ENCODE assay signal across 19 cellular contexts in genomic region chr14:51244591-51244990, GRCh38.
"Had no signal": no experiment of that assay in that cellular context is flagged by ENCODE, and none has a peak within 500 bp of the region (broad histone marks: within the 10 kb centered on the region; RNA-seq: fewer than 3 reads in every experiment).

No MANE protein-coding gene starts in this region.

- H3K4me3 Mint-ChIP-seq: activated CD4-positive, alpha-beta T cell treated with anti-CD3 and anti-CD28 coated beads for 36 hours; activated naive CD8-positive, alpha-beta T cell treated with anti-CD3 and anti-CD28 coated beads, Interleukin-2, amount 50 U/mL, for 24 hours; neural progenitor cell; stimulated activated memory B cell treated with anti-CD40 and anti-IgM and Interleukin-4, amounts not matched to agents 10 μg/mL and 1 μg/mL and 100 μg/mL, for 72 hours had no signal

- H3K27me3 Mint-ChIP-seq: activated CD4-positive, alpha-beta T cell treated with anti-CD3 and anti-CD28 coated beads for 36 hours; activated naive CD8-positive, alpha-beta T cell treated with anti-CD3 and anti-CD28 coated beads, Interleukin-2, amount 50 U/mL, for 24 hours; naive B cell; stimulated activated memory B cell treated with anti-CD40 and anti-IgM and Interleukin-4, amounts not matched to agents 10 μg/mL and 1 μg/mL and 100 μg/mL, for 72 hours had no signal

- H3K9me3 Mint-ChIP-seq: activated naive CD8-positive, alpha-beta T cell treated with anti-CD3 and anti-CD28 coated beads, Interleukin-2, amount 50 U/mL, for 24 hours; naive B cell; neural progenitor cell; stimulated activated memory B cell treated with anti-CD40 and anti-IgM and Interleukin-4, amounts not matched to agents 10 μg/mL and 1 μg/mL and 100 μg/mL, for 72 hours; WTC11 had no signal

- ATAC-seq: activated CD4-positive, alpha-beta T cell treated with anti-CD3 and anti-CD28 coated beads for 36 hours; activated naive CD8-positive, alpha-beta T cell treated with anti-CD3 and anti-CD28 coated beads, Interleukin-2, amount 50 U/mL, for 24 hours; body of pancreas; heart right ventricle; lower lobe of right lung; stimulated activated memory B cell treated with anti-CD40 and anti-IgM and Interleukin-4, amounts not matched to agents 10 μg/mL and 1 μg/mL and 100 μg/mL, for 72 hours; WTC11 had no signal

- DNase-seq: activated CD4-positive, alpha-beta T cell treated with anti-CD3 and anti-CD28 coated beads for 36 hours; activated CD4-positive, alpha-beta T cell treated with anti-CD3 and anti-CD28 coated beads, Interleukin-2, amount 50 U/mL, for 4 hours; activated gamma-delta T cell; activated naive CD4-positive, alpha-beta T cell treated with anti-CD3 and anti-CD28 coated beads, Interleukin-2, amount 50 U/mL, for 16 hours; activated naive CD8-positive, alpha-beta T cell treated with anti-CD3 and anti-CD28 coated beads, Interleukin-2, amount 50 U/mL, for 24 hours; body of pancreas; cortex of kidney; foreskin fibroblast; heart right ventricle; kidney; lower lobe of right lung; naive B cell; sigmoid colon; stimulated activated CD4-positive, alpha-beta T cell treated with anti-CD3 and anti-CD28 coated beads, Interleukin-15, amount 100 ng/mL, for 24 hours; stomach; T-helper 9 cell had no signal

- H3K27ac Mint-ChIP-seq: activated naive CD8-positive, alpha-beta T cell treated with anti-CD3 and anti-CD28 coated beads, Interleukin-2, amount 50 U/mL, for 24 hours; neural progenitor cell had no signal
